In the genomic region with DNA sequence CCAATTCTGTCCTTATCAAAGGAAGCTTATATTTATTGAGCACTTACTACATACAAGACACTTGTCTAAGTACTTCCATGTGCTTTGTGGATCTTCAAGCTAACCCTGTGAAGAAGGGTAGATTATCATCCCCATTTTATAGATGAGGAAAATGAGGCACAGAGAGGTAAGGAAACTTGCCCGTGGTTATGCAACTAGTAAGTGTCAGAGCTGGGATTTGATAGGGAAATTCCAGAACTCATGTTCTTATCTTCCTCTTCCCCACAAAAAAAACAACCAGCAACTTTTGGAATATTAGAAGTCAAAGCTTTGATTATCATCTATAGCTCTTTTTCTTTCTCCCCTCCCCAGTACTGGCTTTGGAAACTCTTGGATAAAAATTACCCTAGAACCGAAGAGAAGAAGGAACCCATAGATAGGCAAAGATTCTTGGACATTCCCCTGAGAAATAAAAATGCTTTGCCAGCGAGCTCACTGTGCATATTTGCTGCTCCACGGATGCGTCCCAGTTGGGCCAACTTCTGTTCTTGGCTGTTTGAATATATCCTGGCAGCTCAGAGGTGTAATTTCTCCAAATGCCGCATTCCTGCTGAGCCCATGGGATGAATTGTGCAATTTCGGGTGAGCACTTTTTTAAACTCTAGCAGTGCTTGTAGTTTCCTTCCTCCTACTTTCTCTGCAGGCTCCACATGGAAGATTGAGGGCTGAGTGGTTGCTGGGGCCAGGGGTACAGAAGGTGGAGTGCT, we compare ENCODE assay signal across 17 cellular contexts.
DNase-seq lines count a peak whose midpoint lies in the region; ATAC-seq and TF ChIP-seq lines count a peak whose summit lies in the region.
"Had no signal": no experiment of that assay in that cellular context is flagged by ENCODE, and none has a peak within 500 bp of the region (broad histone marks: within the 10 kb centered on the region; RNA-seq: fewer than 3 reads in every experiment).

No MANE protein-coding gene starts in this region.

- intact Hi-C loops in MCF 10A (cut with micrococcal nuclease): no loop called here
- intact Hi-C loops in mammary epithelial cell (cut with micrococcal nuclease): no loop called here
- intact Hi-C loops in upper lobe of right lung (cut with DNase I): no loop called here

- DNase-seq in MCF 10A (ENCODE audit: unreplicated experiment) (peak; percentile 31), mammary epithelial cell (no peak), fibroblast of the conjunctiva (ENCODE audit: low read depth) (peak; percentile 59), omental fat pad (ENCODE audit: low spot score) (no peak), upper lobe of right lung (no peak), nucleus accumbens (lab: John Stamatoyannopoulos, UW) (no peak)
- no peak for DNase-seq in activated naive CD4-positive, alpha-beta T cell (lab: John Stamatoyannopoulos, UW)
- DNase-seq: activated CD4-positive, alpha-beta T cell treated with anti-CD3 and anti-CD28 coated beads, Interleukin-2, amount 50 U/mL, for 4 hours; activated T-cell treated with anti-CD3 and anti-CD28 coated beads, Interleukin-2, amount 50 U/mL, for 4 hours; NCI-H1105 treated with DMSO at 0.1 percent for 48 hours; NCI-H2171; RPMI8226; SW 1271 had no signal

- dilution Hi-C loops in mammary epithelial cell (cut with HindIII; ENCODE audit: low sequenced_read_pairs): no loop called here

- H3K9ac ChIP-seq in mammary epithelial cell (ENCODE audit: insufficient read depth, low read length): no peak overlapping the region

- no TSS peak for BruUV-seq in MCF 10A (replicated peaks; lab: Mats Ljungman, UMichigan)
- no TSS peak for BruUV-seq in mammary epithelial cell (replicated peaks; lab: Mats Ljungman, UMichigan)

- H3K9me3 Mint-ChIP-seq in MCF 10A (ENCODE audit: unreplicated experiment): no peaks in the 10 kb centered on the region
- H3K9me3 Mint-ChIP-seq: activated T-cell treated with anti-CD3 and anti-CD28 coated beads, Interleukin-2, amount 50 U/mL, for 4 hours had no signal

- in situ Hi-C loops in mammary epithelial cell (cut with MboI; ENCODE audit: low sequenced_read_pairs in 2 of 2): no loop called here

- no peaks in the 10 kb centered on the region for H4K20me1 ChIP-seq in mammary epithelial cell (ENCODE audit: insufficient read depth, low read length)

- H3K79me2 ChIP-seq in mammary epithelial cell (ENCODE audit: insufficient read depth, low read length): no peaks in the 10 kb centered on the region

- H3K4me1 ChIP-seq in mammary epithelial cell (ENCODE audit: insufficient read depth, low read length) (no peaks in the 10 kb centered on the region), upper lobe of right lung (peaks cover 9% of the 10 kb centered on the region)

- ATAC-seq in omental fat pad (ENCODE audit: low FRiP score) (peak; percentile 81), upper lobe of right lung (peak; percentile 66), HG02840 (IDR thresholded peaks at IDR 0.05; ENCODE audit: low FRiP score, unreplicated experiment) (no peak)
- ATAC-seq: activated T-cell treated with anti-CD3 and anti-CD28 coated beads, Interleukin-2, amount 50 U/mL, for 4 hours had no signal

- H3K9me3 ChIP-seq in mammary epithelial cell (replicated peaks; ENCODE audit: insufficient read depth, low read length) (no peaks in the 10 kb centered on the region), upper lobe of right lung (no peaks in the 10 kb centered on the region)

- H3K4me3 ChIP-seq in mammary epithelial cell (replicated peaks in 1 of 3; ENCODE audit: insufficient read depth in 1 of 3, low read depth in 2 of 3, low read length in 3 of 3): no peak overlapping the region
- no peak overlapping the region for H3K4me3 ChIP-seq in upper lobe of right lung

- H3K27me3 ChIP-seq in mammary epithelial cell (ENCODE audit: insufficient read depth, low read length): peaks cover 12% of the 10 kb centered on the region
- no peaks in the 10 kb centered on the region for H3K27me3 ChIP-seq in upper lobe of right lung

- H3K36me3 Mint-ChIP-seq in MCF 10A (ENCODE audit: insufficient read depth, unreplicated experiment): no peaks in the 10 kb centered on the region
- H3K36me3 Mint-ChIP-seq: activated naive CD8-positive, alpha-beta T cell; CD14-positive monocyte had no signal

- no peak overlapping the region for H3K27ac Mint-ChIP-seq in MCF 10A (ENCODE audit: low read depth, unreplicated experiment)
- H3K27ac Mint-ChIP-seq: activated naive CD8-positive, alpha-beta T cell had no signal

- no peak overlapping the region for H2AFZ ChIP-seq in mammary epithelial cell (ENCODE audit: low read depth, low read length)

- POLR2A ChIA-PET in MCF 10A (lab: Yijun Ruan, JAX): interaction anchor here (1.8 kb wide), 1 partner anchor 19 kb away, joined by 7 read pairs; no protein-coding TSS in a partner anchor

- H3K36me3 ChIP-seq in mammary epithelial cell (ENCODE audit: insufficient read depth, low read length) (no peaks in the 10 kb centered on the region), upper lobe of right lung (no peaks in the 10 kb centered on the region)

- H3K27me3 Mint-ChIP-seq in MCF 10A (ENCODE audit: insufficient read depth, unreplicated experiment): peaks cover 15% of the 10 kb centered on the region

- no peak overlapping the region for H3K4me3 Mint-ChIP-seq in MCF 10A (ENCODE audit: unreplicated experiment)
- H3K4me3 Mint-ChIP-seq: activated naive CD8-positive, alpha-beta T cell; activated T-cell treated with anti-CD3 and anti-CD28 coated beads, Interleukin-2, amount 50 U/mL, for 4 hours had no signal

- CTCF ChIA-PET in MCF 10A (lab: Yijun Ruan, JAX): interaction anchor here (0.5 to 2.0 kb wide), 9 partner anchors 8 to 430 kb away, joined by 3 to 7 read pairs (median 3); no protein-coding TSS in a partner anchor
- CTCF ChIA-PET in mammary epithelial cell (lab: Charles Lee; ENCODE audit: low non-redundant PET): no interaction called here

- H3K4me1 Mint-ChIP-seq in MCF 10A (ENCODE audit: insufficient read depth, unreplicated experiment): peaks cover 8% of the 10 kb centered on the region

- H3K27ac ChIP-seq in mammary epithelial cell (ENCODE audit: insufficient read depth, low read depth, low read length): no peak overlapping the region
- no peak overlapping the region for H3K27ac ChIP-seq in upper lobe of right lung
- H3K27ac ChIP-seq: 22Rv1 had no signal

- TF ChIP-seq CTCF in MCF 10A (IDR thresholded peaks at IDR 0.05; ENCODE audit: unreplicated experiment) (no peak), mammary epithelial cell (conservative IDR thresholded peaks at IDR 0.05 in 1 of 2, IDR thresholded peaks at IDR 0.05 in 1 of 2; ENCODE audit: extremely low read depth in 1 of 2, insufficient read depth in 1 of 2, low read depth in 1 of 2, low read length in 2 of 2) (no peak), omental fat pad (IDR thresholded peaks at IDR 0.05) (no peak), upper lobe of right lung (IDR thresholded peaks at IDR 0.05) (no peak)

- no peak overlapping the region for H3K4me2 ChIP-seq in mammary epithelial cell (ENCODE audit: insufficient read depth, low read depth, low read length)

- 5% methylated on average over 7 of the region's 7 CpGs for WGBS in mammary epithelial cell (ENCODE audit: low coverage, missing lambda C conversion rate)

Comparison
In these comparisons a context has a peak if more than half of its experiments do, and no peak if none do; other contexts are left out.
1. DNase-seq: peak in MCF 10A (single experiment) and fibroblast of the conjunctiva (single experiment); none in mammary epithelial cell (single experiment), omental fat pad (single experiment), upper lobe of right lung (single experiment), activated naive CD4-positive, alpha-beta T cell (0 of 4) and nucleus accumbens (0 of 56).